Comparison of ENCODE assay signal across 38 cellular contexts in genomic region chr2:69333352-69333751, GRCh38.
"Had no signal": no experiment of that assay in that cellular context is flagged by ENCODE, and none has a peak within 500 bp of the region (broad histone marks: within the 10 kb centered on the region; RNA-seq: fewer than 3 reads in every experiment).

No MANE protein-coding gene starts in this region.

- H3K9me3 Mint-ChIP-seq: activated CD4-positive, alpha-beta memory T cell treated with anti-CD3 and anti-CD28 coated beads, Interleukin-2, amount 10 ng/mL, durations not matched to agents 7 days and 5 days; activated CD4-positive, alpha-beta T cell treated with anti-CD3 and anti-CD28 coated beads, Interleukin-2, amount 10 ng/mL, durations not matched to agents 7 days and 5 days; activated naive CD4-positive, alpha-beta T cell treated with anti-CD3 and anti-CD28 coated beads, Interleukin-2, amount 10 ng/mL, durations not matched to agents 7 days and 5 days; activated naive CD4-positive, alpha-beta T cell treated with anti-CD3 and anti-CD28 coated beads, Interleukin-2, amount 50 U/mL, for 24 hours; activated naive CD8-positive, alpha-beta T cell treated with anti-CD3 and anti-CD28 coated beads, Interleukin-2, amount 10 ng/mL, durations not matched to agents 7 days and 5 days; activated naive CD8-positive, alpha-beta T cell treated with anti-CD3 and anti-CD28 coated beads, Interleukin-2, amount 50 U/mL, for 24 hours; activated T-cell treated with anti-CD3 and anti-CD28 coated beads, Interleukin-2, amount 50 U/mL, for 24 hours; activated T-helper 2 cell treated with anti-CD3 and anti-CD28 coated beads, Interferon-gamma antibody, Interleukin-2, Interleukin-4, amounts not matched to agents 10 μg/mL and 5 μg/mL and 100 μg/mL, durations not matched to agents 14 hours and 24 hours and 36 hours; brain; central memory CD8-positive, alpha-beta T cell; T-helper 1 cell treated with Interleukin-12 subunit alpha and Interleukin-12 subunit beta and Interleukin-4 antibody, amounts not matched to agents 30 μg/mL and 1 μg/mL, for 36 hours; T-helper 2 cell treated with Interferon-gamma antibody and Interleukin-4, amounts not matched to agents 5 μg/mL and 100 μg/mL, for 36 hours; WTC11 had no signal

- H3K27ac Mint-ChIP-seq: activated CD4-positive, alpha-beta memory T cell treated with anti-CD3 and anti-CD28 coated beads, Interleukin-2, amount 10 ng/mL, durations not matched to agents 7 days and 5 days; activated CD4-positive, alpha-beta T cell treated with anti-CD3 and anti-CD28 coated beads for 36 hours; activated CD4-positive, alpha-beta T cell treated with anti-CD3 and anti-CD28 coated beads, Interleukin-2, amount 10 ng/mL, durations not matched to agents 7 days and 5 days; activated CD8-positive, alpha-beta memory T cell treated with anti-CD3 and anti-CD28 coated beads, Interleukin-2, amount 10 ng/mL, durations not matched to agents 7 days and 5 days; activated CD8-positive, alpha-beta T cell treated with anti-CD3 and anti-CD28 coated beads, Interleukin-2, amount 10 ng/mL, durations not matched to agents 7 days and 5 days; activated naive CD4-positive, alpha-beta T cell treated with anti-CD3 and anti-CD28 coated beads, Interleukin-2, amount 10 ng/mL, durations not matched to agents 7 days and 5 days; activated naive CD4-positive, alpha-beta T cell treated with anti-CD3 and anti-CD28 coated beads, Interleukin-2, amount 50 U/mL, for 24 hours; activated naive CD8-positive, alpha-beta T cell; activated naive CD8-positive, alpha-beta T cell treated with anti-CD3 and anti-CD28 coated beads, Interleukin-2, amount 10 ng/mL, durations not matched to agents 7 days and 5 days; activated naive CD8-positive, alpha-beta T cell treated with anti-CD3 and anti-CD28 coated beads, Interleukin-2, amount 50 U/mL, for 24 hours; activated T-cell treated with anti-CD3 and anti-CD28 coated beads, Interleukin-2, amount 50 U/mL, for 24 hours; activated T-helper 2 cell treated with anti-CD3 and anti-CD28 coated beads, Interferon-gamma antibody, Interleukin-2, Interleukin-4, amounts not matched to agents 10 μg/mL and 5 μg/mL and 100 μg/mL, durations not matched to agents 14 hours and 24 hours and 36 hours; T-helper 1 cell treated with Interleukin-12 subunit alpha and Interleukin-12 subunit beta and Interleukin-4 antibody, amounts not matched to agents 30 μg/mL and 1 μg/mL, for 36 hours; T-helper 2 cell treated with Interferon-gamma antibody and Interleukin-4, amounts not matched to agents 5 μg/mL and 100 μg/mL, for 36 hours; WTC11 had no signal

- FAIRE-seq: bronchial epithelial cell had no signal

- H3K27me3 ChIP-seq: ascending aorta, cardiac muscle cell had no signal

- H3K27me3 Mint-ChIP-seq: activated CD4-positive, alpha-beta memory T cell treated with anti-CD3 and anti-CD28 coated beads, Interleukin-2, amount 10 ng/mL, durations not matched to agents 7 days and 5 days; activated CD4-positive, alpha-beta T cell treated with anti-CD3 and anti-CD28 coated beads for 36 hours; activated CD4-positive, alpha-beta T cell treated with anti-CD3 and anti-CD28 coated beads, Interleukin-2, amount 10 ng/mL, durations not matched to agents 7 days and 5 days; activated CD8-positive, alpha-beta memory T cell treated with anti-CD3 and anti-CD28 coated beads, Interleukin-2, amount 10 ng/mL, durations not matched to agents 7 days and 5 days; activated naive CD4-positive, alpha-beta T cell treated with anti-CD3 and anti-CD28 coated beads, Interleukin-2, amount 10 ng/mL, durations not matched to agents 7 days and 5 days; activated naive CD4-positive, alpha-beta T cell treated with anti-CD3 and anti-CD28 coated beads, Interleukin-2, amount 50 U/mL, for 24 hours; activated naive CD8-positive, alpha-beta T cell; activated naive CD8-positive, alpha-beta T cell treated with anti-CD3 and anti-CD28 coated beads, Interleukin-2, amount 10 ng/mL, durations not matched to agents 7 days and 5 days; activated naive CD8-positive, alpha-beta T cell treated with anti-CD3 and anti-CD28 coated beads, Interleukin-2, amount 50 U/mL, for 24 hours; activated T-cell treated with anti-CD3 and anti-CD28 coated beads, Interleukin-2, amount 50 U/mL, for 24 hours; brain; central memory CD8-positive, alpha-beta T cell had no signal

- H3K4me1 Mint-ChIP-seq: activated CD4-positive, alpha-beta memory T cell treated with anti-CD3 and anti-CD28 coated beads, Interleukin-2, amount 10 ng/mL, durations not matched to agents 7 days and 5 days; activated CD4-positive, alpha-beta T cell treated with anti-CD3 and anti-CD28 coated beads for 36 hours; activated CD4-positive, alpha-beta T cell treated with anti-CD3 and anti-CD28 coated beads, Interleukin-2, amount 10 ng/mL, durations not matched to agents 7 days and 5 days; activated CD8-positive, alpha-beta memory T cell treated with anti-CD3 and anti-CD28 coated beads, Interleukin-2, amount 10 ng/mL, durations not matched to agents 7 days and 5 days; activated naive CD4-positive, alpha-beta T cell treated with anti-CD3 and anti-CD28 coated beads, Interleukin-2, amount 10 ng/mL, durations not matched to agents 7 days and 5 days; activated naive CD4-positive, alpha-beta T cell treated with anti-CD3 and anti-CD28 coated beads, Interleukin-2, amount 50 U/mL, for 24 hours; activated naive CD8-positive, alpha-beta T cell treated with anti-CD3 and anti-CD28 coated beads, Interleukin-2, amount 10 ng/mL, durations not matched to agents 7 days and 5 days; activated naive CD8-positive, alpha-beta T cell treated with anti-CD3 and anti-CD28 coated beads, Interleukin-2, amount 50 U/mL, for 24 hours; brain; central memory CD8-positive, alpha-beta T cell; WTC11 had no signal

- DNase-seq: activated CD4-positive, alpha-beta memory T cell treated with anti-CD3 and anti-CD28 coated beads, Interleukin-2, amount 10 ng/mL, durations not matched to agents 7 days and 5 days; activated CD4-positive, alpha-beta T cell treated with anti-CD3 and anti-CD28 coated beads for 1 hour; activated CD4-positive, alpha-beta T cell treated with anti-CD3 and anti-CD28 coated beads for 36 hours; activated CD4-positive, alpha-beta T cell treated with anti-CD3 and anti-CD28 coated beads for 48 hours; activated CD4-positive, alpha-beta T cell treated with anti-CD3 and anti-CD28 coated beads, Interleukin-2, amount 10 ng/mL, durations not matched to agents 7 days and 5 days; activated CD4-positive, alpha-beta T cell treated with anti-CD3 and anti-CD28 coated beads, Interleukin-2, amount 50 U/mL, for 48 hours; activated CD4-positive, CD25-positive, alpha-beta regulatory T cell; activated CD8-positive, alpha-beta memory T cell treated with anti-CD3 and anti-CD28 coated beads for 24 hours; activated CD8-positive, alpha-beta memory T cell treated with anti-CD3 and anti-CD28 coated beads, Interleukin-2, amount 10 ng/mL, durations not matched to agents 7 days and 5 days; activated CD8-positive, alpha-beta memory T cell treated with anti-CD3 and anti-CD28 coated beads, Interleukin-2, amount 50 U/mL, for 48 hours; activated CD8-positive, alpha-beta T cell treated with anti-CD3 and anti-CD28 coated beads, Interleukin-2, amount 10 ng/mL, durations not matched to agents 7 days and 5 days; activated effector memory CD4-positive, alpha-beta T cell treated with Interleukin-2 at 50 U/mL for 16 hours; activated gamma-delta T cell; activated naive CD4-positive, alpha-beta T cell treated with anti-CD3 and anti-CD28 coated beads, Interleukin-2, amount 10 ng/mL, durations not matched to agents 7 days and 5 days; activated naive CD4-positive, alpha-beta T cell treated with Interleukin-2 at 50 U/mL for 16 hours; activated naive CD8-positive, alpha-beta T cell treated with anti-CD3 and anti-CD28 coated beads, Interleukin-2, amount 10 ng/mL, durations not matched to agents 7 days and 5 days; activated naive CD8-positive, alpha-beta T cell treated with anti-CD3 and anti-CD28 coated beads, Interleukin-2, amount 50 U/mL, for 24 hours; activated T-cell treated with anti-CD3 and anti-CD28 coated beads, Interleukin-2, amount 50 U/mL, for 24 hours; activated T-cell treated with anti-CD3 and anti-CD28 coated beads, Interleukin-2, amount 50 U/mL, for 48 hours; amygdala; anterior cingulate cortex; caudate nucleus; cerebellar nuclear complex; T-helper 2 cell; T-helper 9 cell; WERI-Rb-1 had no signal

- H3K4me3 Mint-ChIP-seq: activated CD4-positive, alpha-beta memory T cell treated with anti-CD3 and anti-CD28 coated beads, Interleukin-2, amount 10 ng/mL, durations not matched to agents 7 days and 5 days; activated CD4-positive, alpha-beta T cell treated with anti-CD3 and anti-CD28 coated beads for 36 hours; activated CD4-positive, alpha-beta T cell treated with anti-CD3 and anti-CD28 coated beads, Interleukin-2, amount 10 ng/mL, durations not matched to agents 7 days and 5 days; activated CD8-positive, alpha-beta memory T cell treated with anti-CD3 and anti-CD28 coated beads, Interleukin-2, amount 10 ng/mL, durations not matched to agents 7 days and 5 days; activated CD8-positive, alpha-beta T cell treated with anti-CD3 and anti-CD28 coated beads, Interleukin-2, amount 10 ng/mL, durations not matched to agents 7 days and 5 days; activated naive CD4-positive, alpha-beta T cell treated with anti-CD3 and anti-CD28 coated beads, Interleukin-2, amount 10 ng/mL, durations not matched to agents 7 days and 5 days; activated naive CD4-positive, alpha-beta T cell treated with anti-CD3 and anti-CD28 coated beads, Interleukin-2, amount 50 U/mL, for 24 hours; activated naive CD8-positive, alpha-beta T cell; activated naive CD8-positive, alpha-beta T cell treated with anti-CD3 and anti-CD28 coated beads, Interleukin-2, amount 10 ng/mL, durations not matched to agents 7 days and 5 days; activated naive CD8-positive, alpha-beta T cell treated with anti-CD3 and anti-CD28 coated beads, Interleukin-2, amount 50 U/mL, for 24 hours; activated T-cell treated with anti-CD3 and anti-CD28 coated beads, Interleukin-2, amount 50 U/mL, for 24 hours; brain; central memory CD8-positive, alpha-beta T cell; T-helper 1 cell treated with Interleukin-12 subunit alpha and Interleukin-12 subunit beta and Interleukin-4 antibody, amounts not matched to agents 30 μg/mL and 1 μg/mL, for 36 hours; T-helper 2 cell treated with Interferon-gamma antibody and Interleukin-4, amounts not matched to agents 5 μg/mL and 100 μg/mL, for 36 hours; WTC11 had no signal

- H3K27ac ChIP-seq: ascending aorta, cardiac muscle cell, WERI-Rb-1 had no signal

- H3K9me3 ChIP-seq: ascending aorta had no signal

- ATAC-seq: activated CD4-positive, alpha-beta T cell treated with anti-CD3 and anti-CD28 coated beads for 36 hours; activated CD4-positive, CD25-positive, alpha-beta regulatory T cell treated with anti-CD3 and anti-CD28 coated beads, Interleukin-2, amount 50 U/mL, for 24 hours; activated CD8-positive, alpha-beta memory T cell treated with anti-CD3 and anti-CD28 coated beads, Interleukin-2, amount 10 ng/mL, durations not matched to agents 7 days and 5 days; activated CD8-positive, alpha-beta T cell treated with anti-CD3 and anti-CD28 coated beads, Interleukin-2, amount 10 ng/mL, durations not matched to agents 7 days and 5 days; activated naive CD8-positive, alpha-beta T cell treated with anti-CD3 and anti-CD28 coated beads, Interleukin-2, amount 50 U/mL, for 24 hours; WTC11 had no signal

- H3K4me1 ChIP-seq: ascending aorta had no signal

- H3K4me3 ChIP-seq: ascending aorta, cardiac muscle cell had no signal
